In genomic region chr19:4559569-4559968, GRCh38 we compare ENCODE assay signal across 12 cellular contexts. TPM values are rescaled to one million over a fixed set of nuclear protein-coding genes. Genes with fewer than 3 reads are reported as not detected.
A peak's percentile ranks its signal among the peaks of the same experiment; 100 is the strongest.
DNase-seq lines count a peak whose midpoint lies in the region; ATAC-seq and TF ChIP-seq lines count a peak whose summit lies in the region.
"Had no signal": no experiment of that assay in that cellular context is flagged by ENCODE, and none has a peak within 500 bp of the region (broad histone marks: within the 10 kb centered on the region; RNA-seq: fewer than 3 reads in every experiment).

A gene with protein sequence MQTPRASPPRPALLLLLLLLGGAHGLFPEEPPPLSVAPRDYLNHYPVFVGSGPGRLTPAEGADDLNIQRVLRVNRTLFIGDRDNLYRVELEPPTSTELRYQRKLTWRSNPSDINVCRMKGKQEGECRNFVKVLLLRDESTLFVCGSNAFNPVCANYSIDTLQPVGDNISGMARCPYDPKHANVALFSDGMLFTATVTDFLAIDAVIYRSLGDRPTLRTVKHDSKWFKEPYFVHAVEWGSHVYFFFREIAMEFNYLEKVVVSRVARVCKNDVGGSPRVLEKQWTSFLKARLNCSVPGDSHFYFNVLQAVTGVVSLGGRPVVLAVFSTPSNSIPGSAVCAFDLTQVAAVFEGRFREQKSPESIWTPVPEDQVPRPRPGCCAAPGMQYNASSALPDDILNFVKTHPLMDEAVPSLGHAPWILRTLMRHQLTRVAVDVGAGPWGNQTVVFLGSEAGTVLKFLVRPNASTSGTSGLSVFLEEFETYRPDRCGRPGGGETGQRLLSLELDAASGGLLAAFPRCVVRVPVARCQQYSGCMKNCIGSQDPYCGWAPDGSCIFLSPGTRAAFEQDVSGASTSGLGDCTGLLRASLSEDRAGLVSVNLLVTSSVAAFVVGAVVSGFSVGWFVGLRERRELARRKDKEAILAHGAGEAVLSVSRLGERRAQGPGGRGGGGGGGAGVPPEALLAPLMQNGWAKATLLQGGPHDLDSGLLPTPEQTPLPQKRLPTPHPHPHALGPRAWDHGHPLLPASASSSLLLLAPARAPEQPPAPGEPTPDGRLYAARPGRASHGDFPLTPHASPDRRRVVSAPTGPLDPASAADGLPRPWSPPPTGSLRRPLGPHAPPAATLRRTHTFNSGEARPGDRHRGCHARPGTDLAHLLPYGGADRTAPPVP (minus strand): TSS chr19:4559684. CDS start chr19:4558457, 1,227 bp downstream.

- H3K36me3 Mint-ChIP-seq in naive thymus-derived CD4-positive, alpha-beta T cell: no peaks in the 10 kb centered on the region

- TF ChIP-seq CTCF in gastroesophageal sphincter (IDR thresholded peaks at IDR 0.05): no peak
- no peak for TF ChIP-seq CTCF in upper lobe of right lung (IDR thresholded peaks at IDR 0.05)

- H3K4me3 ChIP-seq in gastroesophageal sphincter: peak within 1 kb of the TSS in 1 of 2 donors; percentile 43
- no peak within 1 kb of the TSS for H3K4me3 ChIP-seq in naive thymus-derived CD4-positive, alpha-beta T cell (ENCODE audit: low read length)
- H3K4me3 ChIP-seq in upper lobe of right lung: peak within 1 kb of the TSS; percentile 53

- no peak within 1 kb of the TSS for H3K4me3 Mint-ChIP-seq in naive thymus-derived CD4-positive, alpha-beta T cell
- H3K4me3 Mint-ChIP-seq: stimulated activated effector memory CD8-positive, alpha-beta T cell treated with anti-CD3 and anti-CD28 coated beads, Interleukin-12 subunit alpha, Interleukin-12 subunit beta, amount 100 ng/mL, for 72 hours had no signal

- H3K27ac ChIP-seq in gastroesophageal sphincter: peak within 1 kb of the TSS in 3 of 4 donors; percentile 54 to 66 (median 62)
- no peak within 1 kb of the TSS for H3K27ac ChIP-seq in naive thymus-derived CD4-positive, alpha-beta T cell (ENCODE audit: low read depth, low read length)
- peak within 1 kb of the TSS; percentile 74 for H3K27ac ChIP-seq in upper lobe of right lung
- H3K27ac ChIP-seq: epithelial cell of prostate had no signal

- no peaks in the 10 kb centered on the region for H3K9me3 ChIP-seq in gastroesophageal sphincter
- H3K9me3 ChIP-seq in naive thymus-derived CD4-positive, alpha-beta T cell (ENCODE audit: control insufficient read depth in 2 of 3, low read length in 3 of 3): no peaks in the 10 kb centered on the region
- H3K9me3 ChIP-seq in upper lobe of right lung: no peaks in the 10 kb centered on the region

- H3K27me3 Mint-ChIP-seq in naive thymus-derived CD4-positive, alpha-beta T cell: peaks cover 0 to 3% (median 0%) of the 10 kb centered on the region in 5 donors

- H3K27me3 ChIP-seq in gastroesophageal sphincter: peaks cover 6% of the 10 kb centered on the region
- no peaks in the 10 kb centered on the region for H3K27me3 ChIP-seq in naive thymus-derived CD4-positive, alpha-beta T cell (ENCODE audit: control insufficient read depth in 2 of 2, insufficient read depth in 2 of 2, low read length in 2 of 2)
- no peaks in the 10 kb centered on the region for H3K27me3 ChIP-seq in upper lobe of right lung

- peaks cover 0 to 2% (median 0%) of the 10 kb centered on the region in 11 donors for H3K9me3 Mint-ChIP-seq in naive thymus-derived CD4-positive, alpha-beta T cell
- H3K9me3 Mint-ChIP-seq: stimulated activated effector memory CD8-positive, alpha-beta T cell treated with anti-CD3 and anti-CD28 coated beads, Interleukin-12 subunit alpha, Interleukin-12 subunit beta, amount 100 ng/mL, for 72 hours had no signal

- POLR2A ChIA-PET in naive thymus-derived CD4-positive, alpha-beta T cell (lab: Charles Lee): no interaction called here

- peak within 1 kb of the TSS in 1 of 9 donors; percentile 20 for H3K27ac Mint-ChIP-seq in naive thymus-derived CD4-positive, alpha-beta T cell
- H3K27ac Mint-ChIP-seq: stimulated activated effector memory CD8-positive, alpha-beta T cell treated with anti-CD3 and anti-CD28 coated beads, Interleukin-12 subunit alpha, Interleukin-12 subunit beta, amount 100 ng/mL, for 72 hours had no signal

- H3K4me1 Mint-ChIP-seq in naive thymus-derived CD4-positive, alpha-beta T cell: peaks cover 0 to 10% (median 0%) of the 10 kb centered on the region in 7 donors

- H3K36me3 ChIP-seq in gastroesophageal sphincter (no peaks in the 10 kb centered on the region), upper lobe of right lung (no peaks in the 10 kb centered on the region)
- H3K36me3 ChIP-seq in naive thymus-derived CD4-positive, alpha-beta T cell (ENCODE audit: control insufficient read depth in 2 of 3, insufficient read depth in 3 of 3, low read length in 3 of 3): no peaks in the 10 kb centered on the region

- CTCF ChIA-PET in naive thymus-derived CD4-positive, alpha-beta T cell (lab: Charles Lee): interaction anchor here (0.6 to 2.0 kb wide), 2 partner anchors 77 to 770 kb away, joined by 4 to 11 read pairs; no protein-coding TSS in a partner anchor

- TF ChIP-seq EP300 in gastroesophageal sphincter (IDR thresholded peaks at IDR 0.05): no peak

- DNase-seq in UCSD-AML1 (lab: John Stamatoyannopoulos, UW; ENCODE audit: unreplicated experiment) (peak; percentile 58), upper lobe of right lung (no peak), NCI-H526 treated with DMSO at 0.1 percent for 48 hours (lab: John Stamatoyannopoulos, UW) (no peak)
- DNase-seq in naive thymus-derived CD4-positive, alpha-beta T cell: no peak
- DNase-seq: DND-41, kidney glomerular epithelial cell, NCI-H1930 had no signal

- no peak for TF ChIP-seq POLR2A in gastroesophageal sphincter (IDR thresholded peaks at IDR 0.05)

- WGBS in gastroesophageal sphincter (ENCODE audit: low coverage in 1 of 2), 2 donors: 73% methylated on average over 4 of the region's 13 CpGs; no CpG with 5 or more reads in 1 of the 2 donors

- ATAC-seq in gastroesophageal sphincter (peak; percentile 65), upper lobe of right lung (peak; percentile 63), GM19452 (IDR thresholded peaks at IDR 0.05; ENCODE audit: unreplicated experiment) (no peak), HG02763 (IDR thresholded peaks at IDR 0.05; ENCODE audit: unreplicated experiment) (no peak)
- peak; percentile 44 for ATAC-seq in naive thymus-derived CD4-positive, alpha-beta T cell
- ATAC-seq: stimulated activated effector memory CD8-positive, alpha-beta T cell treated with anti-CD3 and anti-CD28 coated beads, Interleukin-12 subunit alpha, Interleukin-12 subunit beta, amount 100 ng/mL, for 72 hours had no signal

- intact Hi-C loops in naive thymus-derived CD4-positive, alpha-beta T cell (cut with micrococcal nuclease): no loop called here
- intact Hi-C loops in upper lobe of right lung (cut with DNase I): no loop called here

- H3K4me1 ChIP-seq in gastroesophageal sphincter (peaks cover 0 to 6% (median 3%) of the 10 kb centered on the region in 3 donors), upper lobe of right lung (peaks cover 6% of the 10 kb centered on the region)
- H3K4me1 ChIP-seq in naive thymus-derived CD4-positive, alpha-beta T cell (ENCODE audit: control insufficient read depth in 2 of 2, insufficient read depth in 2 of 2, low read length in 2 of 2): no peaks in the 10 kb centered on the region

RNA-seq across cellular contexts. Expression of the gene that starts here (rescaled TPM):
- total RNA-seq in gastroesophageal sphincter: 10 to 100 TPM in 1 of 4 donors, 1 to 10 TPM in 3; 2.0 to 12.4 (median 7.3) TPM
- total RNA-seq in naive thymus-derived CD4-positive, alpha-beta T cell: 1 to 10 TPM in 3 of 5 experiments, under 1 TPM in 2; 0.22 to 2.4 (median 2.1) TPM
- not detected for polyA plus RNA-seq in naive thymus-derived CD4-positive, alpha-beta T cell
- 20.3 TPM for total RNA-seq in upper lobe of right lung

Comparison
In these comparisons a context has a peak if more than half of its experiments do, and no peak if none do; other contexts are left out.
1. ATAC-seq: peak in gastroesophageal sphincter (single experiment), naive thymus-derived CD4-positive, alpha-beta T cell (single experiment) and upper lobe of right lung (single experiment); none in GM19452 (single experiment) and HG02763 (single experiment).